In genomic region chr4:117085185-117085701, GRCh38 we compare ENCODE assay signal across 8 cellular contexts. TPM values are rescaled to one million over a fixed set of nuclear protein-coding genes. Genes with fewer than 3 reads are reported as not detected.
DNase-seq lines count a peak whose midpoint lies in the region; ATAC-seq lines count a peak whose summit lies in the region.

TRAM1L1 (minus strand) TSS chr4:117085576; CDS start chr4:117085393, 183 bp downstream.

- no peaks in the 10 kb centered on the region for H3K4me1 Mint-ChIP-seq in dendritic cell treated with granulocyte-macrophage colony-stimulating factor and Interleukin-4, amounts not matched to agents 40 ng/mL and 50 ng/mL, for 4 days (ENCODE audit: low read depth)
- H3K4me1 Mint-ChIP-seq in stimulated activated naive B cell treated with anti-CD40 and anti-IgM and Interleukin-4, amounts not matched to agents 10 μg/mL and 1 μg/mL and 100 μg/mL, for 72 hours: no peaks in the 10 kb centered on the region

- no peaks in the 10 kb centered on the region for H3K9me3 Mint-ChIP-seq in dendritic cell treated with granulocyte-macrophage colony-stimulating factor and Interleukin-4, amounts not matched to agents 40 ng/mL and 50 ng/mL, for 4 days
- peaks cover 1 to 4% of the 10 kb centered on the region in 2 donors for H3K9me3 Mint-ChIP-seq in stimulated activated naive B cell treated with anti-CD40 and anti-IgM and Interleukin-4, amounts not matched to agents 10 μg/mL and 1 μg/mL and 100 μg/mL, for 72 hours

- no peak within 1 kb of the TSS for H3K27ac Mint-ChIP-seq in dendritic cell treated with granulocyte-macrophage colony-stimulating factor and Interleukin-4, amounts not matched to agents 40 ng/mL and 50 ng/mL, for 4 days
- no peak within 1 kb of the TSS for H3K27ac Mint-ChIP-seq in stimulated activated naive B cell treated with anti-CD40 and anti-IgM and Interleukin-4, amounts not matched to agents 10 μg/mL and 1 μg/mL and 100 μg/mL, for 72 hours

- H3K4me3 Mint-ChIP-seq in dendritic cell treated with granulocyte-macrophage colony-stimulating factor and Interleukin-4, amounts not matched to agents 40 ng/mL and 50 ng/mL, for 4 days: peak within 1 kb of the TSS; percentile 55
- H3K4me3 Mint-ChIP-seq in stimulated activated naive B cell treated with anti-CD40 and anti-IgM and Interleukin-4, amounts not matched to agents 10 μg/mL and 1 μg/mL and 100 μg/mL, for 72 hours: peak within 1 kb of the TSS; percentile 39 to 50

- DNase-seq in DMS53 treated with DMSO at 0.1 percent for 48 hours (lab: John Stamatoyannopoulos, UW; ENCODE audit: unreplicated experiment) (peak; percentile 39), RPMI7951 (ENCODE audit: low read depth) (peak; percentile 63), left colon (peak; percentile 31 to 52), NOMO-1 treated with dmso at 0.1 percent for 144 hours (lab: John Stamatoyannopoulos, UW; ENCODE audit: unreplicated experiment) (no peak)
- DNase-seq in stimulated activated naive B cell treated with anti-CD40 and anti-IgM and Interleukin-4, amounts not matched to agents 10 μg/mL and 1 μg/mL and 100 μg/mL, for 72 hours: no peak

- H3K27me3 Mint-ChIP-seq in dendritic cell treated with granulocyte-macrophage colony-stimulating factor and Interleukin-4, amounts not matched to agents 40 ng/mL and 50 ng/mL, for 4 days: peaks cover 9% of the 10 kb centered on the region
- H3K27me3 Mint-ChIP-seq in stimulated activated naive B cell treated with anti-CD40 and anti-IgM and Interleukin-4, amounts not matched to agents 10 μg/mL and 1 μg/mL and 100 μg/mL, for 72 hours: peaks cover 0 to 8% of the 10 kb centered on the region in 2 donors

- ATAC-seq in HG03064 (IDR thresholded peaks at IDR 0.05; ENCODE audit: low read depth, unreplicated experiment) (peak; percentile 86), left colon (peak; percentile 82), HG03280 (IDR thresholded peaks at IDR 0.05; ENCODE audit: unreplicated experiment) (no peak)
- ATAC-seq in stimulated activated naive B cell treated with anti-CD40 and anti-IgM and Interleukin-4, amounts not matched to agents 10 μg/mL and 1 μg/mL and 100 μg/mL, for 72 hours (replicated peaks): no peak

- H3K36me3 Mint-ChIP-seq in dendritic cell treated with granulocyte-macrophage colony-stimulating factor and Interleukin-4, amounts not matched to agents 40 ng/mL and 50 ng/mL, for 4 days (ENCODE audit: low read depth): no peaks in the 10 kb centered on the region
- no peaks in the 10 kb centered on the region for H3K36me3 Mint-ChIP-seq in stimulated activated naive B cell treated with anti-CD40 and anti-IgM and Interleukin-4, amounts not matched to agents 10 μg/mL and 1 μg/mL and 100 μg/mL, for 72 hours

- intact Hi-C loops in dendritic cell treated with granulocyte-macrophage colony-stimulating factor and Interleukin-4, amounts not matched to agents 40 ng/mL and 50 ng/mL, for 4 days (cut with micrococcal nuclease): no loop called here
- intact Hi-C loops in left colon (cut with DNase I, micrococcal nuclease): no loop called here

RNA-seq across cellular contexts. Expression of gene TRAM1L1, which starts in this region (rescaled TPM):
- total RNA-seq in RPMI7951 (2014; rRNA removed; shearing (Covaris generic)): 2.1 and 3.5 TPM in 2 replicates
- total RNA-seq in left colon: under 1 TPM; 0.21 to 0.70 TPM

Comparison
In these comparisons a context has a peak if more than half of its experiments do, and no peak if none do; other contexts are left out.
1. Peak in DNase-seq and ATAC-seq in left colon; RNA of the gene not detected or under 1 TPM.
2. DNase-seq: peak in DMS53 treated with DMSO at 0.1 percent for 48 hours (single experiment) and RPMI7951 (single experiment); none in stimulated activated naive B cell treated with anti-CD40 and anti-IgM and Interleukin-4, amounts not matched to agents 10 μg/mL and 1 μg/mL and 100 μg/mL, for 72 hours (single experiment) and NOMO-1 treated with dmso at 0.1 percent for 144 hours (single experiment).